In genomic region chr15:83905874-83906273, GRCh38 we compare ENCODE assay signal across 25 cellular contexts.
"Had no signal": no experiment of that assay in that cellular context is flagged by ENCODE, and none has a peak within 500 bp of the region (broad histone marks: within the 10 kb centered on the region; RNA-seq: fewer than 3 reads in every experiment).

No MANE protein-coding gene starts in this region.

- ATAC-seq: natural killer cell; psoas muscle; right cardiac atrium; sciatic nerve; stimulated activated effector memory CD8-positive, alpha-beta T cell treated with anti-CD3 and anti-CD28 coated beads, Interleukin-12 subunit alpha, Interleukin-12 subunit beta, amount 100 ng/mL, for 72 hours; stimulated activated naive B cell treated with anti-CD40 and anti-IgM and Interleukin-4, amounts not matched to agents 10 μg/mL and 1 μg/mL and 100 μg/mL, for 72 hours had no signal

- H3K4me2 ChIP-seq: neural progenitor cell had no signal

- H3K79me2 ChIP-seq: parathyroid adenoma had no signal

- H3K4me3 ChIP-seq: neural progenitor cell, ovary, psoas muscle, stomach, thoracic aorta, thyroid gland, tibial nerve, upper lobe of left lung, vagina had no signal

- FAIRE-seq: small intestine, urothelium cell line had no signal

- H3K27me3 ChIP-seq: neural progenitor cell, ovary, stomach, thyroid gland, tibial nerve, upper lobe of left lung, vagina had no signal

- H3K4me1 ChIP-seq: neural progenitor cell, parathyroid adenoma, psoas muscle, vagina had no signal

- H3K9ac ChIP-seq: neural progenitor cell, parathyroid adenoma had no signal

- H2AFZ ChIP-seq: neural progenitor cell, parathyroid adenoma had no signal

- H3K27ac ChIP-seq: neural progenitor cell, parathyroid adenoma, psoas muscle, thoracic aorta, thyroid gland, tibial nerve, upper lobe of left lung, vagina had no signal

- H3K9me3 ChIP-seq: ovary, thoracic aorta, thyroid gland, vagina had no signal

- H3K36me3 ChIP-seq: neural progenitor cell, ovary, thyroid gland, tibial nerve, upper lobe of left lung, vagina had no signal

- DNase-seq: natural killer cell; occipital lobe; ovary; posterior cingulate gyrus; psoas muscle; right cardiac atrium; small intestine; stimulated activated CD4-positive, alpha-beta T cell treated with anti-CD3 and anti-CD28 coated beads, Interleukin-15, amount 100 ng/mL, for 24 hours; stimulated activated CD4-positive, alpha-beta T cell treated with anti-CD3 and anti-CD28 coated beads, Interleukin-2, amount 100 ng/mL, for 24 hours; stimulated activated CD4-positive, alpha-beta T cell treated with anti-CD3 and anti-CD28 coated beads, Interleukin-2, amount 100 ng/mL, for 48 hours; stimulated activated CD4-positive, alpha-beta T cell treated with anti-CD3 and anti-CD28 coated beads, Interleukin-4, amount 100 ng/mL, for 24 hours; stimulated activated naive B cell treated with anti-CD40 and anti-IgM and Interleukin-4, amounts not matched to agents 10 μg/mL and 1 μg/mL and 100 μg/mL, for 72 hours; stimulated activated naive CD4-positive, alpha-beta T cell treated with Interleukin-2 at 50 U/mL for 16 hours; stomach; thyroid gland; trophoblast cell had no signal
